ENCODE assay signal across 9 cellular contexts in genomic region chr2:1743396-1744150, GRCh38. TPM values are rescaled to one million over a fixed set of nuclear protein-coding genes. Genes with fewer than 3 reads are reported as not detected.
DNase-seq lines count a peak whose midpoint lies in the region; ATAC-seq and TF ChIP-seq lines count a peak whose summit lies in the region.
"Had no signal": no experiment of that assay in that cellular context is flagged by ENCODE, and none has a peak within 500 bp of the region (broad histone marks: within the 10 kb centered on the region; RNA-seq: fewer than 3 reads in every experiment).

No MANE protein-coding gene starts in this region.

- no peak for ATAC-seq in HG03097 (IDR thresholded peaks at IDR 0.05; ENCODE audit: low FRiP score, unreplicated experiment)
- no peak for ATAC-seq in omental fat pad (ENCODE audit: low FRiP score)

- peak; percentile 65 for DNase-seq in NCI-H2227 (lab: John Stamatoyannopoulos, UW; ENCODE audit: unreplicated experiment)
- DNase-seq in NCI-H2227 treated with DMSO at 0.1 percent for 48 hours (lab: John Stamatoyannopoulos, UW) = no peak
- DNase-seq in colonic mucosa = no peak
- DNase-seq in lower leg skin (ENCODE audit: low spot score in 2 of 2) = peak; percentile 13 to 85
- no peak for DNase-seq in type B pancreatic cell (ENCODE audit: extremely low spot score, unreplicated experiment)
- no peak for DNase-seq in NCI-H774 (lab: John Stamatoyannopoulos, UW)
- no peak for DNase-seq in omental fat pad (ENCODE audit: low spot score)

- 1% methylated on average over 19 to 25 of the region's 71 CpGs for WGBS in lower leg skin, 2 donors

- H3K36me3 ChIP-seq in colonic mucosa = no peaks in the 10 kb centered on the region

- TF ChIP-seq POLR2A in lower leg skin (IDR thresholded peaks at IDR 0.05) = no peak

- H3K27me3 Mint-ChIP-seq in type B pancreatic cell = peaks cover 26% of the 10 kb centered on the region

- H3K9me3 ChIP-seq in colonic mucosa = no peaks in the 10 kb centered on the region

- H3K36me3 Mint-ChIP-seq in type B pancreatic cell = peaks cover 16% of the 10 kb centered on the region
- H3K36me3 Mint-ChIP-seq: CD4-positive, alpha-beta memory T cell had no signal

- TF ChIP-seq CTCF in colonic mucosa (IDR thresholded peaks at IDR 0.05) = no peak
- TF ChIP-seq CTCF in lower leg skin (IDR thresholded peaks at IDR 0.05) = no peak
- peak; percentile 4 for TF ChIP-seq CTCF in type B pancreatic cell (conservative IDR thresholded peaks at IDR 0.05)
- TF ChIP-seq CTCF in omental fat pad (IDR thresholded peaks at IDR 0.05) = no peak

- peak overlapping the region in 1 of 2 donors; percentile 73 for H3K9ac ChIP-seq in colonic mucosa (ENCODE audit: low read depth in 2 of 2, low read length in 2 of 2)

- peaks cover 12% of the 10 kb centered on the region for H3K4me1 Mint-ChIP-seq in type B pancreatic cell (ENCODE audit: unreplicated experiment)

- H3K4me3 ChIP-seq in colonic mucosa (peak overlapping the region; percentile 43), lower leg skin (ENCODE audit: low read depth, poor library complexity, severe bottlenecking) (peak overlapping the region; percentile 51)

- H3K27ac Mint-ChIP-seq in type B pancreatic cell = peak overlapping the region; percentile 95
- H3K27ac Mint-ChIP-seq: CD4-positive, alpha-beta memory T cell had no signal

- no peaks in the 10 kb centered on the region for H3K9me3 Mint-ChIP-seq in type B pancreatic cell

- peak overlapping the region; percentile 67 for H3K27ac ChIP-seq in colonic mucosa

- no peaks in the 10 kb centered on the region for H3K4me1 ChIP-seq in colonic mucosa

- H3K27me3 ChIP-seq in colonic mucosa = peaks cover 10% of the 10 kb centered on the region

- intact Hi-C loops in colonic mucosa (cut with DNase I) = loop anchor here (10.0 kb wide), 2 partner anchors 69 to 71 kb away; no protein-coding TSS in a partner anchor
- intact Hi-C loops in lower leg skin (cut with DNase I; ENCODE audit: low total_unique reads) = no loop called here

- H3K4me3 Mint-ChIP-seq in type B pancreatic cell = peak overlapping the region; percentile 97

RNA-seq across cellular contexts. Expression of gene PXDN, which starts 0.7 kb away (rescaled TPM):
- total RNA-seq in colonic mucosa (10 to 100 TPM in 1 of 2 donors, 1 to 10 TPM in 1; 9.5 to 20.0 TPM), lower leg skin (10 to 100 TPM in 1 of 4 donors, 1 to 10 TPM in 3; 4.7 to 13.7 (median 7.0) TPM), type B pancreatic cell (ENCODE audit: low replicate concordance) (58.4 and 150 TPM in 2 replicates), omental fat pad (100 to 1,000 TPM in 2 of 4 donors, 10 to 100 TPM in 2; 81.2 to 228 (median 112) TPM)
- total RNA-seq: CD4-positive, alpha-beta memory T cell had no signal

Comparison
In these comparisons a context has a peak if more than half of its experiments do, and no peak if none do; other contexts are left out.
1. DNase-seq: peak in NCI-H2227 (single experiment) and lower leg skin (2 of 2); none in NCI-H2227 treated with DMSO at 0.1 percent for 48 hours (single experiment), colonic mucosa (single experiment), type B pancreatic cell (single experiment), NCI-H774 (single experiment) and omental fat pad (single experiment).